In genomic region chr6:164404802-164405488, GRCh38 we compare ENCODE assay signal across 1 cellular context.
TF ChIP-seq lines count a peak whose summit lies in the region.

No MANE protein-coding gene starts in this region.

TF ChIP-seq in K562, 482 proteins besides CTCF, POLR2A, EP300 and RAD21 (continues in another document):
- no peak for TF ChIP-seq CHCHD3 (CRISPR knock-in tag; IDR thresholded peaks at IDR 0.05)
- no peak for TF ChIP-seq NBN (IDR thresholded peaks at IDR 0.05; ENCODE audit: low read depth)
- TF ChIP-seq HNRNPLL (IDR thresholded peaks at IDR 0.05; ENCODE audit: low read depth, low read length, poor library complexity, severe bottlenecking), result no peak
- no peak for TF ChIP-seq SIN3B (IDR thresholded peaks at IDR 0.05; ENCODE audit: low read depth)
- no peak for TF ChIP-seq E2F3 (CRISPR knock-in tag; IDR thresholded peaks at IDR 0.05)
- TF ChIP-seq CEBPB (tag; IDR thresholded peaks at IDR 0.05), result no peak
- TF ChIP-seq FOXA3 (CRISPR knock-in tag; conservative IDR thresholded peaks at IDR 0.05 in 1 of 2, IDR thresholded peaks at IDR 0.05 in 1 of 2), result no peak
- no peak for TF ChIP-seq ZNF217 (CRISPR knock-in tag; IDR thresholded peaks at IDR 0.05)
- no peak for TF ChIP-seq ZNF586 (CRISPR knock-in tag; conservative IDR thresholded peaks at IDR 0.05)
- no peak for TF ChIP-seq ETV5 (CRISPR knock-in tag; IDR thresholded peaks at IDR 0.05; ENCODE audit: low read depth)
- TF ChIP-seq ZBED1 (IDR thresholded peaks at IDR 0.05), result no peak
- TF ChIP-seq IRF2 (CRISPR knock-in tag; IDR thresholded peaks at IDR 0.05), result no peak
- peak; percentile 58 for TF ChIP-seq SOX6 (IDR thresholded peaks at IDR 0.05)
- TF ChIP-seq USF2 (CRISPR knock-in tag; IDR thresholded peaks at IDR 0.05), result peak; percentile 21; the same call in 1 of the 2 replicates
- peak; percentile 29; the same call in 1 of the 2 replicates for TF ChIP-seq BHLHE40 (IDR thresholded peaks at IDR 0.05; ENCODE audit: low read length)
- TF ChIP-seq, protein P1, sequence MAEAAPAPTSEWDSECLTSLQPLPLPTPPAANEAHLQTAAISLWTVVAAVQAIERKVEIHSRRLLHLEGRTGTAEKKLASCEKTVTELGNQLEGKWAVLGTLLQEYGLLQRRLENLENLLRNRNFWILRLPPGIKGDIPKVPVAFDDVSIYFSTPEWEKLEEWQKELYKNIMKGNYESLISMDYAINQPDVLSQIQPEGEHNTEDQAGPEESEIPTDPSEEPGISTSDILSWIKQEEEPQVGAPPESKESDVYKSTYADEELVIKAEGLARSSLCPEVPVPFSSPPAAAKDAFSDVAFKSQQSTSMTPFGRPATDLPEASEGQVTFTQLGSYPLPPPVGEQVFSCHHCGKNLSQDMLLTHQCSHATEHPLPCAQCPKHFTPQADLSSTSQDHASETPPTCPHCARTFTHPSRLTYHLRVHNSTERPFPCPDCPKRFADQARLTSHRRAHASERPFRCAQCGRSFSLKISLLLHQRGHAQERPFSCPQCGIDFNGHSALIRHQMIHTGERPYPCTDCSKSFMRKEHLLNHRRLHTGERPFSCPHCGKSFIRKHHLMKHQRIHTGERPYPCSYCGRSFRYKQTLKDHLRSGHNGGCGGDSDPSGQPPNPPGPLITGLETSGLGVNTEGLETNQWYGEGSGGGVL (CRISPR knock-in tag; IDR thresholded peaks at IDR 0.05), result no peak
- no peak for TF ChIP-seq ZSCAN29 (IDR thresholded peaks at IDR 0.05)
- TF ChIP-seq FOXP4 (CRISPR knock-in tag; IDR thresholded peaks at IDR 0.05; ENCODE audit: borderline replicate concordance), result no peak
- no peak for TF ChIP-seq TCFL5 (CRISPR knock-in tag; conservative IDR thresholded peaks at IDR 0.05)
- TF ChIP-seq ZNF318 (IDR thresholded peaks at IDR 0.05; ENCODE audit: borderline replicate concordance in 1 of 2, low read depth in 1 of 2), result no peak
- no peak for TF ChIP-seq RUNX1 (IDR thresholded peaks at IDR 0.05; ENCODE audit: low read depth)
- no peak for TF ChIP-seq WHSC1 (IDR thresholded peaks at IDR 0.05; ENCODE audit: low read length)
- no peak for TF ChIP-seq NFIX (CRISPR knock-in tag; IDR thresholded peaks at IDR 0.05; ENCODE audit: low read depth)
- TF ChIP-seq OTX1 (CRISPR knock-in tag; IDR thresholded peaks at IDR 0.05), result no peak
- TF ChIP-seq ATF7 (IDR thresholded peaks at IDR 0.05), result no peak
- TF ChIP-seq CBFA2T2 (conservative IDR thresholded peaks at IDR 0.05), result peak; percentile 24; the same call in 1 of the 2 replicates
- TF ChIP-seq ZNF79 (CRISPR knock-in tag; IDR thresholded peaks at IDR 0.05; ENCODE audit: low read depth), result no peak
- TF ChIP-seq CBX8 (IDR thresholded peaks at IDR 0.05; ENCODE audit: borderline replicate concordance, extremely low read depth, low read depth, low read length, poor library complexity, severe bottlenecking), result no peak
- no peak for TF ChIP-seq PHTF2 (CRISPR knock-in tag; IDR thresholded peaks at IDR 0.05)
- no peak for TF ChIP-seq SRSF3 (IDR thresholded peaks at IDR 0.05; ENCODE audit: insufficient read depth, low read length)
- TF ChIP-seq CEBPZ (IDR thresholded peaks at IDR 0.05; ENCODE audit: borderline replicate concordance, low read depth, low read length), result no peak
- no peak for TF ChIP-seq ELF1 (tag; IDR thresholded peaks at IDR 0.05)
- peak; percentile 35; the same call in 1 of the 2 replicates for TF ChIP-seq FOXM1 (IDR thresholded peaks at IDR 0.05; ENCODE audit: low read depth)
- TF ChIP-seq FOXM1 (CRISPR knock-in tag; IDR thresholded peaks at IDR 0.05; ENCODE audit: low read depth), result no peak
- TF ChIP-seq ZNF551 (CRISPR knock-in tag; IDR thresholded peaks at IDR 0.05), result no peak
- no peak for TF ChIP-seq DIDO1 (tag; IDR thresholded peaks at IDR 0.05; ENCODE audit: low read depth)
- TF ChIP-seq CBX2 (IDR thresholded peaks at IDR 0.05; ENCODE audit: insufficient read depth, low read length, poor library complexity, severe bottlenecking), result no peak
- TF ChIP-seq KLF1 (tag; IDR thresholded peaks at IDR 0.05), result no peak
- peak; percentile 4 for TF ChIP-seq NFYB (IDR thresholded peaks at IDR 0.05; ENCODE audit: extremely low read depth, insufficient read length)
- TF ChIP-seq HNRNPK (IDR thresholded peaks at IDR 0.05; ENCODE audit: low read depth, low read length, poor library complexity, severe bottlenecking), result no peak
- no peak for TF ChIP-seq SAFB2 (IDR thresholded peaks at IDR 0.05; ENCODE audit: borderline replicate concordance, low read depth, low read length, severe bottlenecking)
- no peak for TF ChIP-seq PCBP1 (IDR thresholded peaks at IDR 0.05; ENCODE audit: low read depth, low read length, poor library complexity, severe bottlenecking)
- no peak for TF ChIP-seq ZNF354B (CRISPR knock-in tag; IDR thresholded peaks at IDR 0.05)
- TF ChIP-seq RREB1 (CRISPR knock-in tag; IDR thresholded peaks at IDR 0.05), result no peak
